ENCODE assay signal across 10 cellular contexts in genomic region chr5:83475540-83476469, GRCh38. TPM values are rescaled to one million over a fixed set of nuclear protein-coding genes. Genes with fewer than 3 reads are reported as not detected.
DNase-seq lines count a peak whose midpoint lies in the region; ATAC-seq, FAIRE-seq and TF ChIP-seq lines count a peak whose summit lies in the region.
"Had no signal": no experiment of that assay in that cellular context is flagged by ENCODE, and none has a peak within 500 bp of the region (broad histone marks: within the 10 kb centered on the region; RNA-seq: fewer than 3 reads in every experiment).

No MANE protein-coding gene starts in this region.

- peak overlapping the region; percentile 95 for H3K9ac ChIP-seq in mesenchymal stem cell (ENCODE audit: low read length)

- H2BK12ac ChIP-seq in mesenchymal stem cell (ENCODE audit: low read length in 2 of 2) = peak overlapping the region in 1 of 2 experiments; percentile 54

- CTCF ChIA-PET in A549 (lab: Yijun Ruan, JAX) = interaction anchor here (2.0 kb wide), 1 partner anchor 89 kb away, joined by 4 read pairs; no protein-coding TSS in a partner anchor
- CTCF ChIA-PET in activated CD4-positive, alpha-beta T cell treated with anti-CD3 and anti-CD28 coated beads, Interleukin-2, amount 10 ng/mL, durations not matched to agents 7 days and 5 days (lab: Charles Lee) = no interaction called here
- CTCF ChIA-PET in CD8-positive, alpha-beta memory T cell (lab: Charles Lee) = no interaction called here

- H2BK120ac ChIP-seq in mesenchymal stem cell (ENCODE audit: low read depth, low read length) = no peak overlapping the region

- H3K27ac Mint-ChIP-seq in activated CD4-positive, alpha-beta T cell treated with anti-CD3 and anti-CD28 coated beads, Interleukin-2, amount 10 ng/mL, durations not matched to agents 7 days and 5 days = no peak overlapping the region
- no peak overlapping the region for H3K27ac Mint-ChIP-seq in CD8-positive, alpha-beta memory T cell
- no peak overlapping the region for H3K27ac Mint-ChIP-seq in activated T-helper 2 cell treated with anti-CD3 and anti-CD28 coated beads, Interferon-gamma antibody, Interleukin-2, Interleukin-4, amounts not matched to agents 10 μg/mL and 5 μg/mL and 100 μg/mL, durations not matched to agents 14 hours and 24 hours and 36 hours
- H3K27ac Mint-ChIP-seq: CD8-positive, alpha-beta T cell; T-helper 1 cell treated with Interleukin-12 subunit alpha and Interleukin-12 subunit beta and Interleukin-4 antibody, amounts not matched to agents 30 μg/mL and 1 μg/mL, for 36 hours had no signal

- H3K4me2 ChIP-seq in A549 (peak overlapping the region; percentile 89), mesenchymal stem cell (ENCODE audit: low read length, poor library complexity, severe bottlenecking) (peak overlapping the region; percentile 95)

- H3K27ac ChIP-seq in A549 (peak overlapping the region; percentile 78 to 85), mesenchymal stem cell (ENCODE audit: low read length, poor library complexity, severe bottlenecking) (peak overlapping the region; percentile 98)
- no peak overlapping the region for H3K27ac ChIP-seq in CD8-positive, alpha-beta memory T cell (ENCODE audit: low read depth, low read length)

- POLR2A ChIA-PET in A549 (lab: Yijun Ruan, JAX) = no interaction called here
- POLR2A ChIA-PET in activated CD4-positive, alpha-beta T cell treated with anti-CD3 and anti-CD28 coated beads, Interleukin-2, amount 10 ng/mL, durations not matched to agents 7 days and 5 days (lab: Charles Lee) = no interaction called here
- POLR2A ChIA-PET in CD8-positive, alpha-beta memory T cell (lab: Charles Lee) = no interaction called here

- peak overlapping the region in 1 of 2 experiments; percentile 37 for H3K4ac ChIP-seq in mesenchymal stem cell (ENCODE audit: low read depth in 1 of 2, low read length in 2 of 2)

- H3K27me3 Mint-ChIP-seq in activated CD4-positive, alpha-beta T cell treated with anti-CD3 and anti-CD28 coated beads, Interleukin-2, amount 10 ng/mL, durations not matched to agents 7 days and 5 days = peaks cover 72% of the 10 kb centered on the region
- H3K27me3 Mint-ChIP-seq in CD8-positive, alpha-beta memory T cell = peaks cover 48 to 82% of the 10 kb centered on the region in 2 donors
- H3K27me3 Mint-ChIP-seq in activated T-helper 2 cell treated with anti-CD3 and anti-CD28 coated beads, Interferon-gamma antibody, Interleukin-2, Interleukin-4, amounts not matched to agents 10 μg/mL and 5 μg/mL and 100 μg/mL, durations not matched to agents 14 hours and 24 hours and 36 hours (ENCODE audit: low read depth) = peaks cover 63% of the 10 kb centered on the region

- intact Hi-C loops in activated T-helper 2 cell treated with anti-CD3 and anti-CD28 coated beads, Interferon-gamma antibody, Interleukin-2, Interleukin-4, amounts not matched to agents 10 μg/mL and 5 μg/mL and 100 μg/mL, durations not matched to agents 14 hours and 24 hours and 36 hours (cut with micrococcal nuclease) = loop anchor here (5.0 to 10.0 kb wide), 3 partner anchors 239 to 834 kb away; partner anchors contain the start of genes TMEM167A and XRCC4

- H3K14ac ChIP-seq in mesenchymal stem cell (ENCODE audit: low read length in 2 of 2) = no peak overlapping the region

- no peak overlapping the region for H4K91ac ChIP-seq in mesenchymal stem cell (ENCODE audit: low read length)

- peaks cover 2% of the 10 kb centered on the region for H3K36me3 Mint-ChIP-seq in activated CD4-positive, alpha-beta T cell treated with anti-CD3 and anti-CD28 coated beads, Interleukin-2, amount 10 ng/mL, durations not matched to agents 7 days and 5 days (ENCODE audit: low read depth)
- H3K36me3 Mint-ChIP-seq in CD8-positive, alpha-beta memory T cell = no peaks in the 10 kb centered on the region
- H3K36me3 Mint-ChIP-seq in activated T-helper 2 cell treated with anti-CD3 and anti-CD28 coated beads, Interferon-gamma antibody, Interleukin-2, Interleukin-4, amounts not matched to agents 10 μg/mL and 5 μg/mL and 100 μg/mL, durations not matched to agents 14 hours and 24 hours and 36 hours (ENCODE audit: low read depth) = no peaks in the 10 kb centered on the region
- H3K36me3 Mint-ChIP-seq: CD8-positive, alpha-beta T cell had no signal

- H2AK5ac ChIP-seq in mesenchymal stem cell (ENCODE audit: low read length, severe bottlenecking) = peak overlapping the region; percentile 7

- H3K4me3 ChIP-seq in A549 (no peak overlapping the region), cardiac fibroblast (replicated peaks in 1 of 2; ENCODE audit: low read depth in 2 of 2, low read length in 2 of 2) (peak overlapping the region in 1 of 2 donors; percentile 93), mesenchymal stem cell (ENCODE audit: insufficient read depth in 1 of 2, low read depth in 1 of 2, low read length in 2 of 2) (peak overlapping the region in 1 of 2 experiments; percentile 94)
- no peak overlapping the region for H3K4me3 ChIP-seq in CD8-positive, alpha-beta memory T cell (ENCODE audit: low read length)

- no peak for ATAC-seq in A549
- ATAC-seq: CD8-positive, alpha-beta T cell had no signal

- no peaks in the 10 kb centered on the region for H3K27me3 ChIP-seq in mesenchymal stem cell (ENCODE audit: control insufficient read depth in 1 of 2, insufficient read depth in 1 of 2, low read length in 2 of 2)
- peaks cover 47% of the 10 kb centered on the region for H3K27me3 ChIP-seq in CD8-positive, alpha-beta memory T cell (ENCODE audit: insufficient read depth, low read length, poor library complexity, severe bottlenecking)

- H4K8ac ChIP-seq in mesenchymal stem cell (ENCODE audit: low read length) = no peak overlapping the region

- H3K79me1 ChIP-seq in mesenchymal stem cell (replicated peaks; ENCODE audit: low read length, poor library complexity, severe bottlenecking) = no peaks in the 10 kb centered on the region

- no peak overlapping the region for H3K4me3 Mint-ChIP-seq in activated CD4-positive, alpha-beta T cell treated with anti-CD3 and anti-CD28 coated beads, Interleukin-2, amount 10 ng/mL, durations not matched to agents 7 days and 5 days
- no peak overlapping the region for H3K4me3 Mint-ChIP-seq in CD8-positive, alpha-beta memory T cell
- no peak overlapping the region for H3K4me3 Mint-ChIP-seq in activated T-helper 2 cell treated with anti-CD3 and anti-CD28 coated beads, Interferon-gamma antibody, Interleukin-2, Interleukin-4, amounts not matched to agents 10 μg/mL and 5 μg/mL and 100 μg/mL, durations not matched to agents 14 hours and 24 hours and 36 hours (ENCODE audit: low read depth)
- H3K4me3 Mint-ChIP-seq: T-helper 1 cell treated with Interleukin-12 subunit alpha and Interleukin-12 subunit beta and Interleukin-4 antibody, amounts not matched to agents 30 μg/mL and 1 μg/mL, for 36 hours had no signal

- FAIRE-seq in A549 (lab: Jason Lieb, UNC) = no peak

- no peak for TF ChIP-seq RAD21 in A549 (conservative IDR thresholded peaks at IDR 0.05 in 1 of 2, IDR thresholded peaks at IDR 0.05 in 1 of 2)

- peak; percentile 19 to 61; a peak in 3 of 5 replicates for TF ChIP-seq EP300 in A549 (IDR thresholded peaks at IDR 0.05)

- H2BK5ac ChIP-seq in mesenchymal stem cell (ENCODE audit: low read depth, low read length, poor library complexity, severe bottlenecking) = no peak overlapping the region

- H3K4me1 Mint-ChIP-seq in activated CD4-positive, alpha-beta T cell treated with anti-CD3 and anti-CD28 coated beads, Interleukin-2, amount 10 ng/mL, durations not matched to agents 7 days and 5 days = peaks cover 33% of the 10 kb centered on the region
- peaks cover 25 to 38% (median 33%) of the 10 kb centered on the region in 3 donors for H3K4me1 Mint-ChIP-seq in CD8-positive, alpha-beta memory T cell
- H3K4me1 Mint-ChIP-seq in activated T-helper 2 cell treated with anti-CD3 and anti-CD28 coated beads, Interferon-gamma antibody, Interleukin-2, Interleukin-4, amounts not matched to agents 10 μg/mL and 5 μg/mL and 100 μg/mL, durations not matched to agents 14 hours and 24 hours and 36 hours (ENCODE audit: low read depth) = peaks cover 17% of the 10 kb centered on the region

- peaks cover 20% of the 10 kb centered on the region for H3K4me1 ChIP-seq in A549
- peaks cover 6% of the 10 kb centered on the region for H3K4me1 ChIP-seq in mesenchymal stem cell (ENCODE audit: control insufficient read depth, insufficient read depth, low read depth, low read length)
- peaks cover 11% of the 10 kb centered on the region for H3K4me1 ChIP-seq in CD8-positive, alpha-beta memory T cell (ENCODE audit: insufficient read depth, low read length)

- H3K18ac ChIP-seq in mesenchymal stem cell (ENCODE audit: low read depth in 1 of 2, low read length in 2 of 2) = peak overlapping the region in 1 of 2 experiments; percentile 91

- H3K23ac ChIP-seq in mesenchymal stem cell (ENCODE audit: low read length in 2 of 2) = no peak overlapping the region

- H3K9me3 Mint-ChIP-seq in activated CD4-positive, alpha-beta T cell treated with anti-CD3 and anti-CD28 coated beads, Interleukin-2, amount 10 ng/mL, durations not matched to agents 7 days and 5 days = no peaks in the 10 kb centered on the region
- H3K9me3 Mint-ChIP-seq in CD8-positive, alpha-beta memory T cell = peaks cover 0 to 5% (median 0%) of the 10 kb centered on the region in 5 donors
- no peaks in the 10 kb centered on the region for H3K9me3 Mint-ChIP-seq in activated T-helper 2 cell treated with anti-CD3 and anti-CD28 coated beads, Interferon-gamma antibody, Interleukin-2, Interleukin-4, amounts not matched to agents 10 μg/mL and 5 μg/mL and 100 μg/mL, durations not matched to agents 14 hours and 24 hours and 36 hours
- H3K9me3 Mint-ChIP-seq: CD8-positive, alpha-beta T cell; T-helper 1 cell treated with Interleukin-12 subunit alpha and Interleukin-12 subunit beta and Interleukin-4 antibody, amounts not matched to agents 30 μg/mL and 1 μg/mL, for 36 hours had no signal

- 29% methylated on average over 8 of the region's 8 CpGs for WGBS in A549 (ENCODE audit: missing lambda C conversion rate)
- 22% methylated on average over 6 of the region's 8 CpGs for WGBS in mesenchymal stem cell

- peaks cover 5 to 43% of the 10 kb centered on the region in 2 experiments for H3K36me3 ChIP-seq in mesenchymal stem cell (ENCODE audit: control insufficient read depth in 1 of 2, insufficient read depth in 2 of 2, low read depth in 1 of 2, low read length in 2 of 2)
- H3K36me3 ChIP-seq in CD8-positive, alpha-beta memory T cell (ENCODE audit: insufficient read depth, low read length) = no peaks in the 10 kb centered on the region

- no peaks in the 10 kb centered on the region for H3K9me3 ChIP-seq in A549
- H3K9me3 ChIP-seq in mesenchymal stem cell (ENCODE audit: control insufficient read depth, low read length) = no peaks in the 10 kb centered on the region
- H3K9me3 ChIP-seq in CD8-positive, alpha-beta memory T cell (ENCODE audit: low read length) = no peaks in the 10 kb centered on the region

- TF ChIP-seq POLR2A in A549 (IDR thresholded peaks at IDR 0.05; ENCODE audit: low read length) = no peak

- TF ChIP-seq CTCF in A549 (IDR thresholded peaks at IDR 0.05) = no peak
- TF ChIP-seq CTCF in cardiac fibroblast (IDR thresholded peaks at IDR 0.05; ENCODE audit: low read depth, low read length) = no peak

- H2BK15ac ChIP-seq in mesenchymal stem cell (ENCODE audit: low read depth, poor library complexity, severe bottlenecking) = no peak overlapping the region

- DNase-seq in A549 (ENCODE audit: low read depth in 1 of 2, low spot score in 1 of 2) (peak in 1 of 2 experiments; percentile 48), HS-27A (ENCODE audit: low read depth) (peak; percentile 51), cardiac fibroblast (ENCODE audit: low read depth in 2 of 2) (peak; percentile 93 to 94), mesenchymal stem cell (peak; percentile 87), SK-N-DZ (ENCODE audit: low spot score) (no peak)
- no peak for DNase-seq in activated CD4-positive, alpha-beta T cell treated with anti-CD3 and anti-CD28 coated beads, Interleukin-2, amount 10 ng/mL, durations not matched to agents 7 days and 5 days
- DNase-seq in CD8-positive, alpha-beta memory T cell = no peak
- DNase-seq in activated T-helper 2 cell treated with anti-CD3 and anti-CD28 coated beads, Interferon-gamma antibody, Interleukin-2, Interleukin-4, amounts not matched to agents 10 μg/mL and 5 μg/mL and 100 μg/mL, durations not matched to agents 14 hours and 24 hours and 36 hours (ENCODE audit: low spot score) = no peak
- DNase-seq: CD8-positive, alpha-beta T cell had no signal

- H2AFZ ChIP-seq in mesenchymal stem cell (ENCODE audit: low read depth, low read length) = no peak overlapping the region

RNA-seq across cellular contexts. Expression of gene VCAN, which starts 4.3 kb away (rescaled TPM):
- polyA plus RNA-seq in A549 (2011; rRNA removed) (42.0 and 47.8 TPM in 2 replicates), A549 (2017; fragmentation: RNase III; extraction: RNeasy Plus Mini Kit Qiagen cat#74134 plus additional on column Dnase treatment) (20.1 to 26.0 TPM (median 21.1 TPM) in 3 replicates)
- 1.9 and 2.5 TPM in 2 replicates for polyA plus RNA-seq in A549 (2012; cell fraction: cytosol; rRNA removed)
- polyA plus RNA-seq in A549 (2012; cell fraction: nucleus; rRNA removed) = 11.0 and 11.6 TPM in 2 replicates
- polyA minus RNA-seq in A549 (2011; rRNA and poly(A)+ RNA removed) = 104 and 116 TPM in 2 replicates
- 102 TPM for polyA plus RNA-seq in mesenchymal stem cell (2013, experiment 1 of 2)
- polyA plus RNA-seq in mesenchymal stem cell (2013, experiment 2 of 2) = 96.6 TPM
- under 1 TPM; 0.12 to 0.27 TPM for total RNA-seq in activated CD4-positive, alpha-beta T cell treated with anti-CD3 and anti-CD28 coated beads, Interleukin-2, amount 10 ng/mL, durations not matched to agents 7 days and 5 days
- total RNA-seq in CD8-positive, alpha-beta memory T cell = under 1 TPM; 0.24 to 0.33 TPM
- not detected for polyA plus RNA-seq in CD8-positive, alpha-beta memory T cell
- 37.9 and 48.4 TPM in 2 replicates for polyA plus RNA-seq in SK-N-DZ (2014; cell fraction: cytosol; rRNA removed)
- polyA plus RNA-seq in SK-N-DZ (2014; cell fraction: nucleus; rRNA removed) = 45.5 and 50.1 TPM in 2 replicates
- total RNA-seq in activated T-helper 2 cell treated with anti-CD3 and anti-CD28 coated beads, Interferon-gamma antibody, Interleukin-2, Interleukin-4, amounts not matched to agents 10 μg/mL and 5 μg/mL and 100 μg/mL, durations not matched to agents 14 hours and 24 hours and 36 hours = not detected in 2 replicates

Comparison
In these comparisons a context has a peak if more than half of its experiments do, and no peak if none do; other contexts are left out.
1. DNase-seq: peak in HS-27A (single experiment), cardiac fibroblast (2 of 2) and mesenchymal stem cell (single experiment); none in activated CD4-positive, alpha-beta T cell treated with anti-CD3 and anti-CD28 coated beads, Interleukin-2, amount 10 ng/mL, durations not matched to agents 7 days and 5 days (single experiment), CD8-positive, alpha-beta memory T cell (0 of 5), SK-N-DZ (single experiment) and activated T-helper 2 cell treated with anti-CD3 and anti-CD28 coated beads, Interferon-gamma antibody, Interleukin-2, Interleukin-4, amounts not matched to agents 10 μg/mL and 5 μg/mL and 100 μg/mL, durations not matched to agents 14 hours and 24 hours and 36 hours (single experiment).